In the genomic region with DNA sequence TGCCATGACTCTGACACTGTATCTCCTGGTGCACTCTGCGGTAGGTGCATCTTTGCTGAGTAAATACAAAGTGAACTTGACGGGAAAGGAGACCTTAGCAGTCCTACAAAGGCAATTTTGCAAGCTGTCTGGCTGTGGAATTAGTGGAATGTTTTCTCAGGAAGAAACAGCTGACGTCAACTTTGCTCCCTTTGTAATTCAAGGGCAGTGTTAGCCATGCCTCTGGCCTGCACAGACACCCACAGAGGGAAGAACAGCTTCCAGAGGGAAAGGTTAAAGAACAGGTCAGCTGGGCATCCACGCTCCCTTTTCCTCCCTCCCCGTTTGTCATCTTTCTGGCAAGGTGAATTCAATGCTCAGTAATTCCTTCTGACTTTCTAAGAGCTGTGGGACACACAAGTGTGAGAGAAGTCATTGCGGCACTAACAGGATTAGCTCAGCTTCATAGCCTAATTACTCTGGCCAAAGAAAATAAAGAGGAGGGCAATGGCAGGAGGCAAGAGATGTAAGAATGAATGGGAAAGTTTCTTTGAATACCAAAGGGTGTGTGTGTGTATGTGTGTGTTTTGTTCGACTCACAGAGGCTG, we compare ENCODE assay signal across 1 cellular context.
A peak's percentile ranks its signal among the peaks of the same experiment; 100 is the strongest.
TF ChIP-seq lines count a peak whose summit lies in the region.

No MANE protein-coding gene starts in this region.

TF ChIP-seq in HepG2, 621 proteins besides CTCF, POLR2A, EP300 and RAD21 (continued from another document and continues in another):
- TF ChIP-seq, protein P1, sequence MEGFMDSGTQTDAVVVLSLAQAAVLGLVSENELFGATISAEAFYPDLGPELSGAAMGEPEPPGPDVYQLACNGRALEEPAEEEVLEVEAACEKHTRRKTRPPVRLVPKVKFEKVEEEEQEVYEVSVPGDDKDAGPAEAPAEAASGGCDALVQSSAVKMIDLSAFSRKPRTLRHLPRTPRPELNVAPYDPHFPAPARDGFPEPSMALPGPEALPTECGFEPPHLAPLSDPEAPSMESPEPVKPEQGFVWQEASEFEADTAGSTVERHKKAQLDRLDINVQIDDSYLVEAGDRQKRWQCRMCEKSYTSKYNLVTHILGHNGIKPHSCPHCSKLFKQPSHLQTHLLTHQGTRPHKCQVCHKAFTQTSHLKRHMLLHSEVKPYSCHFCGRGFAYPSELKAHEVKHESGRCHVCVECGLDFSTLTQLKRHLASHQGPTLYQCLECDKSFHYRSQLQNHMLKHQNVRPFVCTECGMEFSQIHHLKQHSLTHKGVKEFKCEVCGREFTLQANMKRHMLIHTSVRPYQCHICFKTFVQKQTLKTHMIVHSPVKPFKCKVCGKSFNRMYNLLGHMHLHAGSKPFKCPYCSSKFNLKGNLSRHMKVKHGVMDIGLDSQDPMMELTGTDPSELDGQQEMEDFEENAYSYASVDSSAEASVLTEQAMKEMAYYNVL (CRISPR knock-in tag; IDR thresholded peaks at IDR 0.05; ENCODE audit: borderline replicate concordance): 0 out of 2 replicates have a peak, but pooled peaks have one; percentile 33
- TF ChIP-seq ZNF614 (CRISPR knock-in tag; IDR thresholded peaks at IDR 0.05; ENCODE audit: borderline replicate concordance) (peak; percentile 78), MAFF (IDR thresholded peaks at IDR 0.05; ENCODE audit: low read depth, low read length) (peak; percentile 93), SOX5 (CRISPR knock-in tag; IDR thresholded peaks at IDR 0.05; ENCODE audit: borderline replicate concordance) (peak; percentile 80; the same call in 1 of the 2 replicates), NR2C2 (CRISPR knock-in tag; IDR thresholded peaks at IDR 0.05; ENCODE audit: borderline replicate concordance) (peak; percentile 72), ZNF10 (CRISPR knock-in tag; IDR thresholded peaks at IDR 0.05; ENCODE audit: borderline replicate concordance, low read depth) (no peak), BCL6 (CRISPR knock-in tag; IDR thresholded peaks at IDR 0.05) (peak; percentile 88), ETV5 (CRISPR knock-in tag; IDR thresholded peaks at IDR 0.05; ENCODE audit: borderline replicate concordance) (peak; percentile 41; the same call in 1 of the 2 replicates), ESRRA (CRISPR knock-in tag; IDR thresholded peaks at IDR 0.05; ENCODE audit: low read depth) (0 out of 2 replicates have a peak, but pooled peaks have one; percentile 38), REPIN1 (CRISPR knock-in tag; IDR thresholded peaks at IDR 0.05; ENCODE audit: borderline replicate concordance, low read depth) (peak; percentile 68; the same call in 1 of the 2 replicates), ZC3H4 (CRISPR knock-in tag; IDR thresholded peaks at IDR 0.05; ENCODE audit: borderline replicate concordance) (no peak), HOXA3 (CRISPR knock-in tag; IDR thresholded peaks at IDR 0.05) (0 out of 2 replicates have a peak, but pooled peaks have one; percentile 51), TGIF2 (CRISPR knock-in tag; IDR thresholded peaks at IDR 0.05) (no peak; the same call in 1 of the 2 replicates), PHF21A (CRISPR knock-in tag; IDR thresholded peaks at IDR 0.05) (peak; percentile 60), MIER3 (CRISPR knock-in tag; IDR thresholded peaks at IDR 0.05; ENCODE audit: borderline replicate concordance) (0 out of 2 replicates have a peak, but pooled peaks have one; percentile 62), ZNF7 (CRISPR knock-in tag; IDR thresholded peaks at IDR 0.05) (no peak), STAG1 (CRISPR knock-in tag; IDR thresholded peaks at IDR 0.05) (peak; percentile 22; the same call in 1 of the 2 replicates), PITX1 (CRISPR knock-in tag; IDR thresholded peaks at IDR 0.05) (0 out of 2 replicates have a peak, but pooled peaks have one; percentile 35), NFKBIZ (CRISPR knock-in tag; IDR thresholded peaks at IDR 0.05) (0 out of 2 replicates have a peak, but pooled peaks have one; percentile 47), RFX5 (IDR thresholded peaks at IDR 0.05; ENCODE audit: low read depth, low read length) (peak; percentile 65; the same call in 1 of the 2 replicates), ATF1 (CRISPR knock-in tag; IDR thresholded peaks at IDR 0.05) (peak; percentile 55), HDAC2 (CRISPR knock-in tag; IDR thresholded peaks at IDR 0.05) (peak; percentile 78), GABPB1 (CRISPR knock-in tag; IDR thresholded peaks at IDR 0.05) (peak; percentile 52; the same call in 1 of the 2 replicates), ZNF775 (CRISPR knock-in tag; IDR thresholded peaks at IDR 0.05; ENCODE audit: borderline replicate concordance) (no peak), NR2F2 (IDR thresholded peaks at IDR 0.05; ENCODE audit: borderline replicate concordance, low read depth) (peak; percentile 23; the same call in 1 of the 2 replicates), RXRA (CRISPR knock-in tag; IDR thresholded peaks at IDR 0.05) (peak; percentile 82; the same call in 1 of the 2 replicates), KLF16 (CRISPR knock-in tag; IDR thresholded peaks at IDR 0.05) (0 out of 4 replicates have a peak, but pooled peaks of 1 of the 2 experiments have one; percentile 21), ZNF430 (CRISPR knock-in tag; IDR thresholded peaks at IDR 0.05) (peak; percentile 72; the same call in 1 of the 2 replicates), GATAD2A (CRISPR knock-in tag; IDR thresholded peaks at IDR 0.05) (peak; percentile 87), ZNF766 (CRISPR knock-in tag; IDR thresholded peaks at IDR 0.05; ENCODE audit: borderline replicate concordance) (0 out of 2 replicates have a peak, but pooled peaks have one; percentile 32), ZNF331 (CRISPR knock-in tag; IDR thresholded peaks at IDR 0.05) (peak; percentile 73; the same call in 1 of the 2 replicates), ATF7 (IDR thresholded peaks at IDR 0.05) (peak; percentile 42; the same call in 1 of the 2 replicates), ATF7 (CRISPR knock-in tag; IDR thresholded peaks at IDR 0.05) (peak; percentile 93), KAT8 (CRISPR knock-in tag; IDR thresholded peaks at IDR 0.05) (peak; percentile 56; the same call in 1 of the 2 replicates), EZH2 (conservative IDR thresholded peaks at IDR 0.05; ENCODE audit: low read depth, low read length) (no peak), DPF2 (CRISPR knock-in tag; IDR thresholded peaks at IDR 0.05; ENCODE audit: borderline replicate concordance, low read depth) (peak; percentile 70; the same call in 1 of the 2 replicates), CBX5 (CRISPR knock-in tag; IDR thresholded peaks at IDR 0.05; ENCODE audit: borderline replicate concordance) (peak; percentile 85; the same call in 1 of the 2 replicates), MIXL1 (CRISPR knock-in tag; IDR thresholded peaks at IDR 0.05) (peak; percentile 64), RCOR2 (CRISPR knock-in tag; IDR thresholded peaks at IDR 0.05) (peak; percentile 58; the same call in 1 of the 2 replicates), RXRB (CRISPR knock-in tag; IDR thresholded peaks at IDR 0.05; ENCODE audit: borderline replicate concordance) (peak; percentile 88; the same call in 1 of the 2 replicates), ZNF792 (CRISPR knock-in tag; IDR thresholded peaks at IDR 0.05) (peak; percentile 69; the same call in 1 of the 2 replicates), NR2F1 (CRISPR knock-in tag; IDR thresholded peaks at IDR 0.05) (peak; percentile 7 to 62; a peak in 3 of 4 replicates), FOXK1 (CRISPR knock-in tag; IDR thresholded peaks at IDR 0.05; ENCODE audit: borderline replicate concordance, low read depth) (peak; percentile 58; the same call in 1 of the 2 replicates), ZNF709 (CRISPR knock-in tag; IDR thresholded peaks at IDR 0.05) (0 out of 2 replicates have a peak, but pooled peaks have one; percentile 27), HNF4G (IDR thresholded peaks at IDR 0.05; ENCODE audit: borderline replicate concordance, low read depth, low read length) (peak; percentile 26; the same call in 1 of the 2 replicates), HNF4G (CRISPR knock-in tag; IDR thresholded peaks at IDR 0.05; ENCODE audit: borderline replicate concordance, low read depth) (peak; percentile 58; the same call in 1 of the 2 replicates)
- TF ChIP-seq, protein P2, sequence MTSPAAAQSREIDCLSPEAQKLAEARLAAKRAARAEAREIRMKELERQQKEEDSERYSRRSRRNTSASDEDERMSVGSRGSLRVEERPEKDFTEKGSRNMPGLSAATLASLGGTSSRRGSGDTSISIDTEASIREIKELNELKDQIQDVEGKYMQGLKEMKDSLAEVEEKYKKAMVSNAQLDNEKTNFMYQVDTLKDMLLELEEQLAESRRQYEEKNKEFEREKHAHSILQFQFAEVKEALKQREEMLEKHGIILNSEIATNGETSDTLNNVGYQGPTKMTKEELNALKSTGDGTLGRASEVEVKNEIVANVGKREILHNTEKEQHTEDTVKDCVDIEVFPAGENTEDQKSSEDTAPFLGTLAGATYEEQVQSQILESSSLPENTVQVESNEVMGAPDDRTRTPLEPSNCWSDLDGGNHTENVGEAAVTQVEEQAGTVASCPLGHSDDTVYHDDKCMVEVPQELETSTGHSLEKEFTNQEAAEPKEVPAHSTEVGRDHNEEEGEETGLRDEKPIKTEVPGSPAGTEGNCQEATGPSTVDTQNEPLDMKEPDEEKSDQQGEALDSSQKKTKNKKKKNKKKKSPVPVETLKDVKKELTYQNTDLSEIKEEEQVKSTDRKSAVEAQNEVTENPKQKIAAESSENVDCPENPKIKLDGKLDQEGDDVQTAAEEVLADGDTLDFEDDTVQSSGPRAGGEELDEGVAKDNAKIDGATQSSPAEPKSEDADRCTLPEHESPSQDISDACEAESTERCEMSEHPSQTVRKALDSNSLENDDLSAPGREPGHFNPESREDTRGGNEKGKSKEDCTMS (CRISPR knock-in tag; conservative IDR thresholded peaks at IDR 0.05): no peak
- TF ChIP-seq, protein P3, sequence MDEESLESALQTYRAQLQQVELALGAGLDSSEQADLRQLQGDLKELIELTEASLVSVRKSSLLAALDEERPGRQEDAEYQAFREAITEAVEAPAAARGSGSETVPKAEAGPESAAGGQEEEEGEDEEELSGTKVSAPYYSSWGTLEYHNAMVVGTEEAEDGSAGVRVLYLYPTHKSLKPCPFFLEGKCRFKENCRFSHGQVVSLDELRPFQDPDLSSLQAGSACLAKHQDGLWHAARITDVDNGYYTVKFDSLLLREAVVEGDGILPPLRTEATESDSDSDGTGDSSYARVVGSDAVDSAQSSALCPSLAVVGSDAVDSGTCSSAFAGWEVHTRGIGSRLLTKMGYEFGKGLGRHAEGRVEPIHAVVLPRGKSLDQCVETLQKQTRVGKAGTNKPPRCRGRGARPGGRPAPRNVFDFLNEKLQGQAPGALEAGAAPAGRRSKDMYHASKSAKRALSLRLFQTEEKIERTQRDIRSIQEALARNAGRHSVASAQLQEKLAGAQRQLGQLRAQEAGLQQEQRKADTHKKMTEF (CRISPR knock-in tag; IDR thresholded peaks at IDR 0.05): peak; percentile 72
- TF ChIP-seq, protein P4, sequence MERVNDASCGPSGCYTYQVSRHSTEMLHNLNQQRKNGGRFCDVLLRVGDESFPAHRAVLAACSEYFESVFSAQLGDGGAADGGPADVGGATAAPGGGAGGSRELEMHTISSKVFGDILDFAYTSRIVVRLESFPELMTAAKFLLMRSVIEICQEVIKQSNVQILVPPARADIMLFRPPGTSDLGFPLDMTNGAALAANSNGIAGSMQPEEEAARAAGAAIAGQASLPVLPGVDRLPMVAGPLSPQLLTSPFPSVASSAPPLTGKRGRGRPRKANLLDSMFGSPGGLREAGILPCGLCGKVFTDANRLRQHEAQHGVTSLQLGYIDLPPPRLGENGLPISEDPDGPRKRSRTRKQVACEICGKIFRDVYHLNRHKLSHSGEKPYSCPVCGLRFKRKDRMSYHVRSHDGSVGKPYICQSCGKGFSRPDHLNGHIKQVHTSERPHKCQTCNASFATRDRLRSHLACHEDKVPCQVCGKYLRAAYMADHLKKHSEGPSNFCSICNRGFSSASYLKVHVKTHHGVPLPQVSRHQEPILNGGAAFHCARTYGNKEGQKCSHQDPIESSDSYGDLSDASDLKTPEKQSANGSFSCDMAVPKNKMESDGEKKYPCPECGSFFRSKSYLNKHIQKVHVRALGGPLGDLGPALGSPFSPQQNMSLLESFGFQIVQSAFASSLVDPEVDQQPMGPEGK (CRISPR knock-in tag; IDR thresholded peaks at IDR 0.05): peak; percentile 40; the same call in 1 of the 2 replicates
- TF ChIP-seq, protein P5, sequence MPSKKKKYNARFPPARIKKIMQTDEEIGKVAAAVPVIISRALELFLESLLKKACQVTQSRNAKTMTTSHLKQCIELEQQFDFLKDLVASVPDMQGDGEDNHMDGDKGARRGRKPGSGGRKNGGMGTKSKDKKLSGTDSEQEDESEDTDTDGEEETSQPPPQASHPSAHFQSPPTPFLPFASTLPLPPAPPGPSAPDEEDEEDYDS (CRISPR knock-in tag; IDR thresholded peaks at IDR 0.05): peak; percentile 34; the same call in 1 of the 2 replicates
- TF ChIP-seq, protein P6, sequence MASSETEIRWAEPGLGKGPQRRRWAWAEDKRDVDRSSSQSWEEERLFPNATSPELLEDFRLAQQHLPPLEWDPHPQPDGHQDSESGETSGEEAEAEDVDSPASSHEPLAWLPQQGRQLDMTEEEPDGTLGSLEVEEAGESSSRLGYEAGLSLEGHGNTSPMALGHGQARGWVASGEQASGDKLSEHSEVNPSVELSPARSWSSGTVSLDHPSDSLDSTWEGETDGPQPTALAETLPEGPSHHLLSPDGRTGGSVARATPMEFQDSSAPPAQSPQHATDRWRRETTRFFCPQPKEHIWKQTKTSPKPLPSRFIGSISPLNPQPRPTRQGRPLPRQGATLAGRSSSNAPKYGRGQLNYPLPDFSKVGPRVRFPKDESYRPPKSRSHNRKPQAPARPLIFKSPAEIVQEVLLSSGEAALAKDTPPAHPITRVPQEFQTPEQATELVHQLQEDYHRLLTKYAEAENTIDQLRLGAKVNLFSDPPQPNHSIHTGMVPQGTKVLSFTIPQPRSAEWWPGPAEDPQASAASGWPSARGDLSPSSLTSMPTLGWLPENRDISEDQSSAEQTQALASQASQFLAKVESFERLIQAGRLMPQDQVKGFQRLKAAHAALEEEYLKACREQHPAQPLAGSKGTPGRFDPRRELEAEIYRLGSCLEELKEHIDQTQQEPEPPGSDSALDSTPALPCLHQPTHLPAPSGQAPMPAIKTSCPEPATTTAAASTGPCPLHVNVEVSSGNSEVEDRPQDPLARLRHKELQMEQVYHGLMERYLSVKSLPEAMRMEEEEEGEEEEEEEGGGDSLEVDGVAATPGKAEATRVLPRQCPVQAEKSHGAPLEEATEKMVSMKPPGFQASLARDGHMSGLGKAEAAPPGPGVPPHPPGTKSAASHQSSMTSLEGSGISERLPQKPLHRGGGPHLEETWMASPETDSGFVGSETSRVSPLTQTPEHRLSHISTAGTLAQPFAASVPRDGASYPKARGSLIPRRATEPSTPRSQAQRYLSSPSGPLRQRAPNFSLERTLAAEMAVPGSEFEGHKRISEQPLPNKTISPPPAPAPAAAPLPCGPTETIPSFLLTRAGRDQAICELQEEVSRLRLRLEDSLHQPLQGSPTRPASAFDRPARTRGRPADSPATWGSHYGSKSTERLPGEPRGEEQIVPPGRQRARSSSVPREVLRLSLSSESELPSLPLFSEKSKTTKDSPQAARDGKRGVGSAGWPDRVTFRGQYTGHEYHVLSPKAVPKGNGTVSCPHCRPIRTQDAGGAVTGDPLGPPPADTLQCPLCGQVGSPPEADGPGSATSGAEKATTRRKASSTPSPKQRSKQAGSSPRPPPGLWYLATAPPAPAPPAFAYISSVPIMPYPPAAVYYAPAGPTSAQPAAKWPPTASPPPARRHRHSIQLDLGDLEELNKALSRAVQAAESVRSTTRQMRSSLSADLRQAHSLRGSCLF (CRISPR knock-in tag; IDR thresholded peaks at IDR 0.05; ENCODE audit: borderline replicate concordance): no peak
